In the genomic region with DNA sequence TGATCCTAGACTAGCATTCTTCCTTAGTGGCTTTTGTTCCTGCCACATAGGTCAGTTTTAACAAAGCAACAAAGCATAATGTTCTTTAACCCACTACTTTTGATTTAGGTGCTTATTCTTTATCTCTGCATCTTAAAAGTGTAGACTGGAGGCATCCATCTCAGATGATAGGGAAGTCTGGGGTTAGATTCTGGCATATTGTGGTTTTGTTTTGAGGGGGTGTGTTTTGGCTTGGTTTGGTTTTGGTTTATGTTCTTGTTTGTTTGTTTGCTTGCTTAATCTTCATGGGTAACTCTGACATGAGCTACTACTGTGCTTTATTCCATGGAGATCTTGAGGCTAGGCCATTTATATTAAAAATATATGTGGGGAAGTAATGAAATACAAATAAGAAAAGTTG, we compare ENCODE assay signal across 24 cellular contexts. TPM values are rescaled to one million over a fixed set of nuclear protein-coding genes. Genes with fewer than 3 reads are reported as not detected.
DNase-seq lines count a peak whose midpoint lies in the region; ATAC-seq and TF ChIP-seq lines count a peak whose summit lies in the region.
"Had no signal": no experiment of that assay in that cellular context is flagged by ENCODE, and none has a peak within 500 bp of the region (broad histone marks: within the 10 kb centered on the region; RNA-seq: fewer than 3 reads in every experiment).

No MANE protein-coding gene starts in this region.

- H3K36me3 ChIP-seq in OCI-LY7 (ENCODE audit: insufficient read depth, low read length), result peaks cover 95% of the 10 kb centered on the region

- no peak overlapping the region for H3K4me3 Mint-ChIP-seq in activated CD8-positive, alpha-beta memory T cell treated with anti-CD3 and anti-CD28 coated beads, Interleukin-2, amount 10 ng/mL, durations not matched to agents 7 days and 5 days
- H3K4me3 Mint-ChIP-seq in T-helper 2 cell treated with Interferon-gamma antibody and Interleukin-4, amounts not matched to agents 5 μg/mL and 100 μg/mL, for 36 hours, result no peak overlapping the region
- H3K4me3 Mint-ChIP-seq in brain, result no peak overlapping the region
- H3K4me3 Mint-ChIP-seq in stimulated activated effector memory CD8-positive, alpha-beta T cell treated with anti-CD3 and anti-CD28 coated beads, Interleukin-12 subunit alpha, Interleukin-12 subunit beta, amount 100 ng/mL, for 72 hours, result no peak overlapping the region

- no peaks in the 10 kb centered on the region for H3K9me3 Mint-ChIP-seq in activated CD8-positive, alpha-beta memory T cell treated with anti-CD3 and anti-CD28 coated beads, Interleukin-2, amount 10 ng/mL, durations not matched to agents 7 days and 5 days (ENCODE audit: low read depth)
- no peaks in the 10 kb centered on the region for H3K9me3 Mint-ChIP-seq in T-helper 2 cell treated with Interferon-gamma antibody and Interleukin-4, amounts not matched to agents 5 μg/mL and 100 μg/mL, for 36 hours
- H3K9me3 Mint-ChIP-seq in brain, result no peaks in the 10 kb centered on the region
- H3K9me3 Mint-ChIP-seq in stimulated activated effector memory CD8-positive, alpha-beta T cell treated with anti-CD3 and anti-CD28 coated beads, Interleukin-12 subunit alpha, Interleukin-12 subunit beta, amount 100 ng/mL, for 72 hours, result no peaks in the 10 kb centered on the region

- no peak overlapping the region for H3K4me3 ChIP-seq in OCI-LY7 (ENCODE audit: low read depth, low read length, poor library complexity, severe bottlenecking)
- H3K4me3 ChIP-seq: BLaER1 treated with 17β-estradiol and CSF1 and Interleukin-3, amounts not matched to agents 10 nM and 100 nM; GM12878; lower lobe of right lung had no signal

- no peaks in the 10 kb centered on the region for H3K79me2 ChIP-seq in OCI-LY7 (ENCODE audit: insufficient read depth, low read depth, low read length)
- H3K79me2 ChIP-seq: parathyroid adenoma had no signal

- H3K36me3 Mint-ChIP-seq in activated CD8-positive, alpha-beta memory T cell treated with anti-CD3 and anti-CD28 coated beads, Interleukin-2, amount 10 ng/mL, durations not matched to agents 7 days and 5 days, result peaks cover 56% of the 10 kb centered on the region
- H3K36me3 Mint-ChIP-seq in T-helper 2 cell treated with Interferon-gamma antibody and Interleukin-4, amounts not matched to agents 5 μg/mL and 100 μg/mL, for 36 hours (ENCODE audit: low read depth), result peaks cover 56% of the 10 kb centered on the region
- H3K36me3 Mint-ChIP-seq in brain, result peaks cover 73% of the 10 kb centered on the region
- H3K36me3 Mint-ChIP-seq in stimulated activated effector memory CD8-positive, alpha-beta T cell treated with anti-CD3 and anti-CD28 coated beads, Interleukin-12 subunit alpha, Interleukin-12 subunit beta, amount 100 ng/mL, for 72 hours, result peaks cover 100% of the 10 kb centered on the region

- no peaks in the 10 kb centered on the region for H3K27me3 Mint-ChIP-seq in activated CD8-positive, alpha-beta memory T cell treated with anti-CD3 and anti-CD28 coated beads, Interleukin-2, amount 10 ng/mL, durations not matched to agents 7 days and 5 days
- H3K27me3 Mint-ChIP-seq in T-helper 2 cell treated with Interferon-gamma antibody and Interleukin-4, amounts not matched to agents 5 μg/mL and 100 μg/mL, for 36 hours (ENCODE audit: low read depth), result no peaks in the 10 kb centered on the region
- H3K27me3 Mint-ChIP-seq in brain, result no peaks in the 10 kb centered on the region

- POLR2A ChIA-PET in OCI-LY7 (lab: Charles Lee), result interaction anchor here (0.6 kb wide), 2 partner anchors 52 to 1050 kb away, joined by 3 to 4 read pairs; a partner anchor contains a TSS

- H3K9me3 ChIP-seq in OCI-LY7 (ENCODE audit: low read length), result no peaks in the 10 kb centered on the region
- H3K9me3 ChIP-seq: BLaER1 treated with 17β-estradiol and CSF1 and Interleukin-3, amounts not matched to agents 10 nM and 100 nM; lower lobe of right lung had no signal

- DNase-seq in activated CD8-positive, alpha-beta memory T cell treated with anti-CD3 and anti-CD28 coated beads, Interleukin-2, amount 10 ng/mL, durations not matched to agents 7 days and 5 days, result no peak
- no peak for DNase-seq in activated CD8-positive, alpha-beta memory T cell treated with anti-CD3 and anti-CD28 coated beads, Interleukin-2, amount 50 U/mL, for 4 hours
- DNase-seq in T-helper 2 cell treated with Interferon-gamma antibody and Interleukin-4, amounts not matched to agents 5 μg/mL and 100 μg/mL, for 36 hours (ENCODE audit: low spot score), result no peak
- no peak for DNase-seq in stimulated activated effector memory CD8-positive, alpha-beta T cell treated with anti-CD3 and anti-CD28 coated beads, Interleukin-12 subunit alpha, Interleukin-12 subunit beta, amount 100 ng/mL, for 72 hours (ENCODE audit: low spot score in 2 of 2)
- DNase-seq in OCI-LY7 (ENCODE audit: low spot score), result no peak
- no peak for DNase-seq in DMS 273 treated with DMSO at 0.1 percent for 48 hours (lab: John Stamatoyannopoulos, UW)
- DNase-seq: activated naive CD4-positive, alpha-beta T cell; brain microvascular endothelial cell; cortex of kidney; DMS153; foreskin fibroblast; hypothalamus; lower lobe of right lung; NCI-H2171; NCI-H526; stimulated activated CD4-positive, alpha-beta T cell treated with anti-CD3 and anti-CD28 coated beads, Interleukin-1b, Interleukin-23, amount 100 ng/mL, for 48 hours had no signal

- 0 out of 2 replicates have a peak, but pooled peaks cover 3% of the 10 kb centered on the region for H4K20me1 ChIP-seq in OCI-LY7 (ENCODE audit: insufficient read depth, low read length)

- no peaks in the 10 kb centered on the region for H3K9me2 ChIP-seq in OCI-LY7 (ENCODE audit: insufficient read depth, low read length)

- BruUV-seq in OCI-LY7 (replicated peaks; lab: Mats Ljungman, UMichigan), result no TSS peak

- peak overlapping the region; percentile 58 for H3K27ac Mint-ChIP-seq in activated CD8-positive, alpha-beta memory T cell treated with anti-CD3 and anti-CD28 coated beads, Interleukin-2, amount 10 ng/mL, durations not matched to agents 7 days and 5 days
- H3K27ac Mint-ChIP-seq in T-helper 2 cell treated with Interferon-gamma antibody and Interleukin-4, amounts not matched to agents 5 μg/mL and 100 μg/mL, for 36 hours, result peak overlapping the region; percentile 47
- H3K27ac Mint-ChIP-seq in brain, result peak overlapping the region in 3 of 5 experiments; percentile 22 to 72 (median 63)
- H3K27ac Mint-ChIP-seq in stimulated activated effector memory CD8-positive, alpha-beta T cell treated with anti-CD3 and anti-CD28 coated beads, Interleukin-12 subunit alpha, Interleukin-12 subunit beta, amount 100 ng/mL, for 72 hours, result peak overlapping the region; percentile 78

- peak; percentile 33 for ATAC-seq in activated CD8-positive, alpha-beta memory T cell treated with anti-CD3 and anti-CD28 coated beads, Interleukin-2, amount 10 ng/mL, durations not matched to agents 7 days and 5 days
- ATAC-seq in stimulated activated effector memory CD8-positive, alpha-beta T cell treated with anti-CD3 and anti-CD28 coated beads, Interleukin-12 subunit alpha, Interleukin-12 subunit beta, amount 100 ng/mL, for 72 hours, result no peak
- ATAC-seq in GM18858 (IDR thresholded peaks at IDR 0.05; ENCODE audit: unreplicated experiment), result no peak
- ATAC-seq: GM12878, lower lobe of right lung had no signal

- H3K4me2 ChIP-seq in OCI-LY7 (ENCODE audit: low read length), result no peak overlapping the region
- H3K4me2 ChIP-seq: BLaER1 treated with 17β-estradiol and CSF1 and Interleukin-3, amounts not matched to agents 10 nM and 100 nM had no signal

- H3K4me1 ChIP-seq in OCI-LY7 (ENCODE audit: insufficient read depth, low read length, poor library complexity, severe bottlenecking), result no peaks in the 10 kb centered on the region
- H3K4me1 ChIP-seq: BLaER1 treated with 17β-estradiol and CSF1 and Interleukin-3, amounts not matched to agents 10 nM and 100 nM; lower lobe of right lung; parathyroid adenoma had no signal

- no peak for TF ChIP-seq CTCF in brain (conservative IDR thresholded peaks at IDR 0.05)
- no peak for TF ChIP-seq CTCF in OCI-LY7 (conservative IDR thresholded peaks at IDR 0.05; ENCODE audit: low read length)

- intact Hi-C loops in OCI-LY7 (cut with micrococcal nuclease; ENCODE audit: unreplicated experiment), result no loop called here

- H2AFZ ChIP-seq in OCI-LY7 (ENCODE audit: low read length), result no peak overlapping the region
- H2AFZ ChIP-seq: parathyroid adenoma had no signal

- H3K4me1 Mint-ChIP-seq in activated CD8-positive, alpha-beta memory T cell treated with anti-CD3 and anti-CD28 coated beads, Interleukin-2, amount 10 ng/mL, durations not matched to agents 7 days and 5 days, result peaks cover 22% of the 10 kb centered on the region
- H3K4me1 Mint-ChIP-seq in T-helper 2 cell treated with Interferon-gamma antibody and Interleukin-4, amounts not matched to agents 5 μg/mL and 100 μg/mL, for 36 hours (ENCODE audit: low read depth), result peaks cover 15% of the 10 kb centered on the region
- no peaks in the 10 kb centered on the region for H3K4me1 Mint-ChIP-seq in brain
- H3K4me1 Mint-ChIP-seq in stimulated activated effector memory CD8-positive, alpha-beta T cell treated with anti-CD3 and anti-CD28 coated beads, Interleukin-12 subunit alpha, Interleukin-12 subunit beta, amount 100 ng/mL, for 72 hours, result peaks cover 23% of the 10 kb centered on the region

- CTCF ChIA-PET in activated CD8-positive, alpha-beta memory T cell treated with anti-CD3 and anti-CD28 coated beads, Interleukin-2, amount 10 ng/mL, durations not matched to agents 7 days and 5 days (lab: Charles Lee), result interaction anchor here (1.2 to 1.6 kb wide), 3 partner anchors 11 to 97 kb away, joined by 3 to 6 read pairs (median 4); no protein-coding TSS in a partner anchor
- CTCF ChIA-PET in OCI-LY7 (lab: Charles Lee; ENCODE audit: unreplicated experiment), result no interaction called here

- no peak overlapping the region for H3K27ac ChIP-seq in OCI-LY7 (ENCODE audit: low read depth, low read length, poor library complexity, severe bottlenecking)
- H3K27ac ChIP-seq: BLaER1 treated with 17β-estradiol and CSF1 and Interleukin-3, amounts not matched to agents 10 nM and 100 nM; brain microvascular endothelial cell; lower lobe of right lung; parathyroid adenoma; VCaP had no signal

RNA-seq across cellular contexts. Expression of a gene that starts 40.3 kb away (rescaled TPM):
- total RNA-seq in activated CD8-positive, alpha-beta memory T cell treated with anti-CD3 and anti-CD28 coated beads, Interleukin-2, amount 10 ng/mL, durations not matched to agents 7 days and 5 days, result not detected
- not detected for polyA plus RNA-seq in brain (ENCODE audit: insufficient read depth, low read depth, low replicate concordance)
- total RNA-seq in OCI-LY7 (2014; rRNA removed; shearing (Covaris generic)), result 0.16 TPM in 1 of 2 replicates, not detected in the other
- total RNA-seq in OCI-LY7 (2022), result 0.21 and 0.22 TPM in 2 replicates
- total RNA-seq: endothelial cell of umbilical vein, ureter had no signal
- polyA plus RNA-seq: endothelial cell of umbilical vein had no signal
